Comparison of ENCODE assay signal across 9 cellular contexts in the genomic region with DNA sequence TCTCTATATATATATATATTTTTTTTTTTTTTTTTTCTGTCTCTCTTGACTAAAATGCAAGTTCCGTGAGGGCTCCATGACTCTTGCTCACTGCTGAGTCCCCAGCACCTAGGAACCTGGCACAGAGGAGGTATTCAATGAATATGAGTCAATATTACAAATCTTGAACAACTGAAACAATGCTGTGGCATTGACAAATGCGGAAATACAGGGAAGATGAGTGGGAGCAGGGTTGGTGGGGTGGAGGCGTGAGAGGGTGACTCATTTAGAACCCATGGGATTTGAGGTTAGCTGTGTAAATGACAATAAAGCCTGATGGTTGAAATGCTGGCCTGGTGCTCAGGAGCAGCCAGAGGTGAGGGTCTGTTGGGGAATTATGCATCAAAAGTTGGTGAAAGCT.
DNase-seq lines count a peak whose midpoint lies in the region; ATAC-seq and TF ChIP-seq lines count a peak whose summit lies in the region.
"Had no signal": no experiment of that assay in that cellular context is flagged by ENCODE, and none has a peak within 500 bp of the region (broad histone marks: within the 10 kb centered on the region; RNA-seq: fewer than 3 reads in every experiment).

No MANE protein-coding gene starts in this region.

- H3K36me3 Mint-ChIP-seq in HFFc6 (ENCODE audit: low read depth): no peaks in the 10 kb centered on the region
- H3K36me3 Mint-ChIP-seq in activated CD4-positive, alpha-beta memory T cell treated with anti-CD3 and anti-CD28 coated beads, Interleukin-2, amount 10 ng/mL, durations not matched to agents 7 days and 5 days (ENCODE audit: low read depth): peaks cover 18% of the 10 kb centered on the region

- no peak overlapping the region for H3K4me3 Mint-ChIP-seq in HFFc6
- H3K4me3 Mint-ChIP-seq in activated CD4-positive, alpha-beta memory T cell treated with anti-CD3 and anti-CD28 coated beads, Interleukin-2, amount 10 ng/mL, durations not matched to agents 7 days and 5 days: no peak overlapping the region

- ATAC-seq in GM19035 (IDR thresholded peaks at IDR 0.05; ENCODE audit: unreplicated experiment): no peak

- POLR2A ChIA-PET in activated CD4-positive, alpha-beta memory T cell treated with anti-CD3 and anti-CD28 coated beads, Interleukin-2, amount 10 ng/mL, durations not matched to agents 7 days and 5 days (lab: Charles Lee): interaction anchor here (1.6 to 1.7 kb wide), 2 partner anchors 8 to 13 kb away, joined by 9 to 12 read pairs; no protein-coding TSS in a partner anchor

- intact Hi-C loops in head of caudate nucleus (cut with DNase I): no loop called here

- DNase-seq in AG08395 (ENCODE audit: low spot score): peak; percentile 92
- peak; percentile 80 for DNase-seq in HFFc6
- no peak for DNase-seq in activated CD4-positive, alpha-beta memory T cell treated with anti-CD3 and anti-CD28 coated beads, Interleukin-2, amount 10 ng/mL, durations not matched to agents 7 days and 5 days
- peak; percentile 34 for DNase-seq in foreskin melanocyte
- no peak for DNase-seq in head of caudate nucleus
- no peak for DNase-seq in NCI-H2171 (lab: John Stamatoyannopoulos, UW)
- DNase-seq in anterior cingulate cortex (lab: John Stamatoyannopoulos, UW): no peak
- DNase-seq: SW 1271 had no signal

- no peak for TF ChIP-seq CTCF in HFFc6 (IDR thresholded peaks at IDR 0.05)

- no peaks in the 10 kb centered on the region for H3K27me3 Mint-ChIP-seq in HFFc6 (ENCODE audit: insufficient read depth)
- no peaks in the 10 kb centered on the region for H3K27me3 Mint-ChIP-seq in activated CD4-positive, alpha-beta memory T cell treated with anti-CD3 and anti-CD28 coated beads, Interleukin-2, amount 10 ng/mL, durations not matched to agents 7 days and 5 days

- no peaks in the 10 kb centered on the region for H3K9me3 Mint-ChIP-seq in HFFc6
- peaks cover 4% of the 10 kb centered on the region for H3K9me3 Mint-ChIP-seq in activated CD4-positive, alpha-beta memory T cell treated with anti-CD3 and anti-CD28 coated beads, Interleukin-2, amount 10 ng/mL, durations not matched to agents 7 days and 5 days

- peaks cover 23% of the 10 kb centered on the region for H3K4me1 Mint-ChIP-seq in HFFc6 (ENCODE audit: low read depth)
- H3K4me1 Mint-ChIP-seq in activated CD4-positive, alpha-beta memory T cell treated with anti-CD3 and anti-CD28 coated beads, Interleukin-2, amount 10 ng/mL, durations not matched to agents 7 days and 5 days: peaks cover 59% of the 10 kb centered on the region

- peak overlapping the region; percentile 70 for H3K27ac Mint-ChIP-seq in HFFc6
- H3K27ac Mint-ChIP-seq in activated CD4-positive, alpha-beta memory T cell treated with anti-CD3 and anti-CD28 coated beads, Interleukin-2, amount 10 ng/mL, durations not matched to agents 7 days and 5 days: peak overlapping the region; percentile 58

- CTCF ChIA-PET in activated CD4-positive, alpha-beta memory T cell treated with anti-CD3 and anti-CD28 coated beads, Interleukin-2, amount 10 ng/mL, durations not matched to agents 7 days and 5 days (lab: Charles Lee): interaction anchor here (0.6 kb wide), 1 partner anchor 901 kb away, joined by 3 read pairs; no protein-coding TSS in a partner anchor

Comparison
In these comparisons a context has a peak if more than half of its experiments do, and no peak if none do; other contexts are left out.
1. DNase-seq: peak in AG08395 (single experiment), HFFc6 (single experiment) and foreskin melanocyte (single experiment); none in activated CD4-positive, alpha-beta memory T cell treated with anti-CD3 and anti-CD28 coated beads, Interleukin-2, amount 10 ng/mL, durations not matched to agents 7 days and 5 days (single experiment), head of caudate nucleus (0 of 42), NCI-H2171 (single experiment) and anterior cingulate cortex (0 of 58).